1 cellular context compared by ENCODE assay signal in the genomic region with DNA sequence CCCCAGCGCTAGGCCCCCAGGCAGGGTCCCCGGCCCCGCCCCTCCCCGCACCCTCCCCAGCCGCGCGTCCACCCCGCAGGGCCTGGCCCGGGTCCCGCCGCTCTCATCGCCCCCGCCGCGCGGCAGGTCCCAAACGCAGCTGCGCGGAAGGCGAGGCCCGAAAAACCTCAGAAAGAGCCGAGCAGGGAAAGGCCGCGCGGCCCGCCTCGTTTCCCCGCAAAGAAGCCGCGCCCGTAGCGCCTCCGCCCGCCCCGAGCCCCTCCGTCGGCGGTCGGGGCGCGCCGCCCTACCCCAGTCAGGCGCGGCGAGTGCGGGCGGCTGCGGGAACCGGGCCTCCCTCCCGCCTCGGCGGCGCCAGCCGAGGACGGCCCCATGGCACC.
TF ChIP-seq lines count a peak whose summit lies in the region.

No MANE protein-coding gene starts in this region.

TF ChIP-seq in HCT116, 20 proteins besides CTCF, POLR2A, EP300 and RAD21:
- TF ChIP-seq ELF1 (IDR thresholded peaks at IDR 0.05; ENCODE audit: borderline replicate concordance, low read depth) (no peak), ZFX (IDR thresholded peaks at IDR 0.05) (peak; percentile 65)
